In genomic region chr9:69549310-69550202, GRCh38 we compare ENCODE assay signal across 8 cellular contexts.
A peak's percentile ranks its signal among the peaks of the same experiment; 100 is the strongest.
DNase-seq lines count a peak whose midpoint lies in the region; ATAC-seq, FAIRE-seq and TF ChIP-seq lines count a peak whose summit lies in the region.

No MANE protein-coding gene starts in this region.

- H3K27ac Mint-ChIP-seq in immature natural killer cell: no peak overlapping the region

- peaks cover 8% of the 10 kb centered on the region for H3K27me3 ChIP-seq in brain microvascular endothelial cell (replicated peaks)

- H3K4me1 Mint-ChIP-seq in immature natural killer cell: peaks cover 0 to 2% of the 10 kb centered on the region in 2 donors

- H3K27ac ChIP-seq in brain microvascular endothelial cell: no peak overlapping the region

- FAIRE-seq in H54 (lab: Jason Lieb, UNC): peak; percentile 95

- H3K4me3 Mint-ChIP-seq in immature natural killer cell: no peak overlapping the region

- peak; percentile 61 for ATAC-seq in stimulated activated naive CD8-positive, alpha-beta T cell treated with anti-CD3 and anti-CD28 coated beads, Interleukin-15, Interleukin-2, amounts not matched to agents 100 U/mL and 50 U/mL, for 24 hours
- ATAC-seq in GM19467 (IDR thresholded peaks at IDR 0.05; ENCODE audit: unreplicated experiment): no peak

- peak; percentile 93 for TF ChIP-seq CTCF in brain microvascular endothelial cell (IDR thresholded peaks at IDR 0.05; ENCODE audit: low read depth, low read length, missing control alignments)

- no peaks in the 10 kb centered on the region for H3K36me3 ChIP-seq in brain microvascular endothelial cell (replicated peaks)

- H3K27me3 Mint-ChIP-seq in immature natural killer cell (ENCODE audit: low read depth in 3 of 3): peaks cover 2 to 7% (median 7%) of the 10 kb centered on the region in 3 donors

- TF ChIP-seq POLR2A in H54 (IDR thresholded peaks at IDR 0.05; ENCODE audit: low read depth, low read length): no peak

- DNase-seq in NCI-H1694 treated with DMSO at 0.1 percent for 48 hours (lab: John Stamatoyannopoulos, UW): peak; percentile 33
- DNase-seq in NCI-H1694 (lab: John Stamatoyannopoulos, UW): no peak
- peak; percentile 45 for DNase-seq in H54 (ENCODE audit: insufficient read length, low spot score)
- DNase-seq in NCI-H69 (lab: John Stamatoyannopoulos, UW): peak; percentile 59
- DNase-seq in brain microvascular endothelial cell: peak; percentile 29
- peak in 2 of 3 donors; percentile 2 to 7 for DNase-seq in immature natural killer cell
- peak; percentile 20 for DNase-seq in stimulated activated naive CD8-positive, alpha-beta T cell treated with anti-CD3 and anti-CD28 coated beads, Interleukin-15, Interleukin-2, amounts not matched to agents 100 U/mL and 50 U/mL, for 24 hours

- no peaks in the 10 kb centered on the region for H3K36me3 Mint-ChIP-seq in immature natural killer cell

- no peak overlapping the region for H3K4me3 ChIP-seq in brain microvascular endothelial cell (ENCODE audit: low read depth, low read length)

- no peaks in the 10 kb centered on the region for H3K9me3 Mint-ChIP-seq in immature natural killer cell

- in situ Hi-C loops in brain microvascular endothelial cell (cut with HindIII; ENCODE audit: low pct_ligation_motif_present, low sequenced_read_pairs): no loop called here
